ENCODE assay signal across 13 cellular contexts in genomic region chr4:70712604-70713452, GRCh38. TPM values are rescaled to one million over a fixed set of nuclear protein-coding genes. Genes with fewer than 3 reads are reported as not detected.
DNase-seq lines count a peak whose midpoint lies in the region; ATAC-seq and TF ChIP-seq lines count a peak whose summit lies in the region.
"Had no signal": no experiment of that assay in that cellular context is flagged by ENCODE, and none has a peak within 500 bp of the region (broad histone marks: within the 10 kb centered on the region; RNA-seq: fewer than 3 reads in every experiment).

No MANE protein-coding gene starts in this region.

- peak overlapping the region; percentile 22; the same call in 1 of the 2 replicates for H3K4me2 ChIP-seq in BLaER1
- H3K4me2 ChIP-seq in GM23338, result no peak overlapping the region
- no peak overlapping the region for H3K4me2 ChIP-seq in neural progenitor cell

- H3K4me1 Mint-ChIP-seq in GM23338 (peaks cover 32% of the 10 kb centered on the region; the same call in 2 of the 3 replicates), WTC11 (peaks cover 42% of the 10 kb centered on the region), memory B cell (peaks cover 47% of the 10 kb centered on the region), neural progenitor cell (peaks cover 33% of the 10 kb centered on the region)

- peaks cover 3% of the 10 kb centered on the region for H3K27me3 Mint-ChIP-seq in GM23338 (ENCODE audit: insufficient read depth, low read depth, poor library complexity)
- no peaks in the 10 kb centered on the region for H3K27me3 Mint-ChIP-seq in WTC11 (ENCODE audit: low read depth)
- H3K27me3 Mint-ChIP-seq in memory B cell, result no peaks in the 10 kb centered on the region
- H3K27me3 Mint-ChIP-seq in neural progenitor cell (ENCODE audit: insufficient read depth, low read depth), result peaks cover 2% of the 10 kb centered on the region
- H3K27me3 Mint-ChIP-seq: activated CD4-positive, alpha-beta memory T cell treated with anti-CD3 and anti-CD28 coated beads, Interleukin-2, amount 10 ng/mL, durations not matched to agents 7 days and 5 days had no signal

- H3K4me3 ChIP-seq in BLaER1 (no peak overlapping the region), GM23338 (no peak overlapping the region), uterus (no peak overlapping the region), neural progenitor cell (no peak overlapping the region)
- H3K4me3 ChIP-seq: stomach had no signal

- H3K4me1 ChIP-seq in BLaER1, result peaks cover 24% of the 10 kb centered on the region
- peaks cover 14% of the 10 kb centered on the region; the same call in 1 of the 2 replicates for H3K4me1 ChIP-seq in GM23338 (ENCODE audit: insufficient read depth)
- H3K4me1 ChIP-seq in uterus, result no peaks in the 10 kb centered on the region
- peaks cover 19% of the 10 kb centered on the region for H3K4me1 ChIP-seq in neural progenitor cell

- CTCF ChIA-PET in WTC11 (lab: Charles Lee), result interaction anchor here (0.6 to 2.5 kb wide), 2 partner anchors 17 to 23 kb away, joined by 3 to 9 read pairs; no protein-coding TSS in a partner anchor

- POLR2A ChIA-PET in WTC11 (lab: Charles Lee), result no interaction called here

- no peaks in the 10 kb centered on the region for H3K27me3 ChIP-seq in BLaER1
- no peaks in the 10 kb centered on the region for H3K27me3 ChIP-seq in GM23338 (ENCODE audit: insufficient read depth)
- H3K27me3 ChIP-seq in uterus, result no peaks in the 10 kb centered on the region
- H3K27me3 ChIP-seq in neural progenitor cell, result no peaks in the 10 kb centered on the region
- H3K27me3 ChIP-seq: stomach had no signal

- H3K36me3 ChIP-seq in BLaER1 (no peaks in the 10 kb centered on the region), GM23338 (ENCODE audit: insufficient read depth) (no peaks in the 10 kb centered on the region; the same call in 1 of the 2 replicates), uterus (no peaks in the 10 kb centered on the region), neural progenitor cell (no peaks in the 10 kb centered on the region)
- H3K36me3 ChIP-seq: stomach had no signal

- H3K36me3 Mint-ChIP-seq in GM23338 (ENCODE audit: low read depth), result no peaks in the 10 kb centered on the region
- H3K36me3 Mint-ChIP-seq in WTC11, result no peaks in the 10 kb centered on the region
- no peaks in the 10 kb centered on the region for H3K36me3 Mint-ChIP-seq in memory B cell
- peaks cover 9% of the 10 kb centered on the region for H3K36me3 Mint-ChIP-seq in neural progenitor cell

- H3K9me3 Mint-ChIP-seq in GM23338 (no peaks in the 10 kb centered on the region; the same call in 2 of the 3 replicates), WTC11 (no peaks in the 10 kb centered on the region), memory B cell (no peaks in the 10 kb centered on the region), neural progenitor cell (peaks cover 5% of the 10 kb centered on the region)
- H3K9me3 Mint-ChIP-seq: activated CD4-positive, alpha-beta memory T cell treated with anti-CD3 and anti-CD28 coated beads, Interleukin-2, amount 10 ng/mL, durations not matched to agents 7 days and 5 days had no signal

- no peak overlapping the region for H3K27ac Mint-ChIP-seq in GM23338
- peak overlapping the region; percentile 39 for H3K27ac Mint-ChIP-seq in WTC11
- H3K27ac Mint-ChIP-seq in memory B cell, result peak overlapping the region; percentile 83
- H3K27ac Mint-ChIP-seq in neural progenitor cell, result no peak overlapping the region
- H3K27ac Mint-ChIP-seq: activated CD4-positive, alpha-beta memory T cell treated with anti-CD3 and anti-CD28 coated beads, Interleukin-2, amount 10 ng/mL, durations not matched to agents 7 days and 5 days had no signal

- H3K27ac ChIP-seq in BLaER1, result no peak overlapping the region
- H3K27ac ChIP-seq in GM23338 (ENCODE audit: low read depth), result no peak overlapping the region
- H3K27ac ChIP-seq in uterus, result no peak overlapping the region
- H3K27ac ChIP-seq in neural progenitor cell, result no peak overlapping the region

- H3K79me2 ChIP-seq in GM23338 (replicated peaks; ENCODE audit: insufficient read depth) (peaks cover 40% of the 10 kb centered on the region), neural progenitor cell (ENCODE audit: low read depth) (peaks cover 93% of the 10 kb centered on the region)

- H3F3A ChIP-seq in GM23338 (replicated peaks; ENCODE audit: low read depth) (no peaks in the 10 kb centered on the region), neural progenitor cell (ENCODE audit: low read depth) (peaks cover 16% of the 10 kb centered on the region)

- H3K9me3 ChIP-seq in BLaER1 (no peaks in the 10 kb centered on the region), uterus (no peaks in the 10 kb centered on the region), neural progenitor cell (ENCODE audit: low read depth) (no peaks in the 10 kb centered on the region)
- H3K9me3 ChIP-seq: stomach had no signal

- peak; percentile 55; the same call in 1 of the 3 replicates for ATAC-seq in GM23338
- ATAC-seq in WTC11, result no peak; the same call in 1 of the 2 replicates
- no peak for ATAC-seq in memory B cell (ENCODE audit: low read depth)
- no peak for ATAC-seq in GM19324 (IDR thresholded peaks at IDR 0.05; ENCODE audit: low FRiP score, unreplicated experiment)
- no peak for ATAC-seq in GM18873 (IDR thresholded peaks at IDR 0.05; ENCODE audit: low FRiP score, unreplicated experiment)
- ATAC-seq: Right ventricle myocardium inferior had no signal

- H3K9ac ChIP-seq in BLaER1, result no peak overlapping the region
- no peak overlapping the region for H3K9ac ChIP-seq in neural progenitor cell

- H3K4me3 Mint-ChIP-seq in GM23338 (no peak overlapping the region), WTC11 (no peak overlapping the region), memory B cell (peak overlapping the region; percentile 8), neural progenitor cell (no peak overlapping the region)
- H3K4me3 Mint-ChIP-seq: activated CD4-positive, alpha-beta memory T cell treated with anti-CD3 and anti-CD28 coated beads, Interleukin-2, amount 10 ng/mL, durations not matched to agents 7 days and 5 days had no signal

- intact Hi-C loops in uterus (cut with DNase I; ENCODE audit: low total_unique reads), result no loop called here

- H2AFZ ChIP-seq in GM23338, result no peak overlapping the region
- no peak overlapping the region for H2AFZ ChIP-seq in neural progenitor cell (replicated peaks)

- H4K20me1 ChIP-seq in BLaER1 (no peaks in the 10 kb centered on the region; the same call in 1 of the 2 replicates), GM23338 (replicated peaks; ENCODE audit: insufficient read depth) (no peaks in the 10 kb centered on the region), neural progenitor cell (ENCODE audit: low read depth) (peaks cover 18% of the 10 kb centered on the region)

- no peaks in the 10 kb centered on the region for H3K9me2 ChIP-seq in GM23338 (ENCODE audit: insufficient read depth)

- TF ChIP-seq CTCF in GM23338 (conservative IDR thresholded peaks at IDR 0.05; ENCODE audit: low read depth in 2 of 2) (no peak), WTC11 (IDR thresholded peaks at IDR 0.05) (no peak), uterus (IDR thresholded peaks at IDR 0.05) (no peak), neural progenitor cell (IDR thresholded peaks at IDR 0.05) (no peak)

- DNase-seq in GM23338 (ENCODE audit: low spot score) (no peak), WTC11 (ENCODE audit: low spot score) (no peak), memory B cell (ENCODE audit: low spot score in 2 of 2) (no peak), uterus (no peak), neural progenitor cell (ENCODE audit: low spot score) (no peak)
- DNase-seq: activated CD4-positive, alpha-beta memory T cell treated with anti-CD3 and anti-CD28 coated beads, Interleukin-2, amount 10 ng/mL, durations not matched to agents 7 days and 5 days; NCI-H187; stomach had no signal

- TF ChIP-seq POLR2A in uterus (IDR thresholded peaks at IDR 0.05), result no peak

TF ChIP-seq in GM23338, 12 proteins besides CTCF, POLR2A, EP300 and RAD21 (continues in another document):
- TF ChIP-seq CREB1 (CRISPR knock-in tag; IDR thresholded peaks at IDR 0.05; ENCODE audit: low read depth) (no peak), ZNF331 (CRISPR knock-in tag; IDR thresholded peaks at IDR 0.05; ENCODE audit: low read depth) (no peak), EZH2phosphoT487 (IDR thresholded peaks at IDR 0.05; ENCODE audit: unreplicated experiment) (no peak)

TF ChIP-seq in WTC11, 78 proteins besides CTCF, POLR2A, EP300 and RAD21 (continues in another document):
- TF ChIP-seq OVOL2 (CRISPR knock-in tag; IDR thresholded peaks at IDR 0.05; ENCODE audit: borderline replicate concordance), result no peak
- TF ChIP-seq, protein P1, sequence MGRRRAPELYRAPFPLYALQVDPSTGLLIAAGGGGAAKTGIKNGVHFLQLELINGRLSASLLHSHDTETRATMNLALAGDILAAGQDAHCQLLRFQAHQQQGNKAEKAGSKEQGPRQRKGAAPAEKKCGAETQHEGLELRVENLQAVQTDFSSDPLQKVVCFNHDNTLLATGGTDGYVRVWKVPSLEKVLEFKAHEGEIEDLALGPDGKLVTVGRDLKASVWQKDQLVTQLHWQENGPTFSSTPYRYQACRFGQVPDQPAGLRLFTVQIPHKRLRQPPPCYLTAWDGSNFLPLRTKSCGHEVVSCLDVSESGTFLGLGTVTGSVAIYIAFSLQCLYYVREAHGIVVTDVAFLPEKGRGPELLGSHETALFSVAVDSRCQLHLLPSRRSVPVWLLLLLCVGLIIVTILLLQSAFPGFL (CRISPR knock-in tag; IDR thresholded peaks at IDR 0.05; ENCODE audit: borderline replicate concordance), result no peak

RNA-seq across cellular contexts. Expression of gene RUFY3, which starts 8.9 kb away (rescaled TPM):
- 26.6 and 29.2 TPM in 2 replicates for total RNA-seq in GM23338 (2014; rRNA removed; shearing (Covaris generic))
- polyA plus RNA-seq in GM23338 (2016; fragmentation: Nextera tagmentation; extraction: Ambion mirVana), result 13.7 and 18.3 TPM in 2 replicates
- 49.0 to 52.3 TPM (median 51.4 TPM) in 3 replicates for total RNA-seq in WTC11 (2021)
- total RNA-seq in uterus, result 100 to 1,000 TPM in 2 of 4 donors, 10 to 100 TPM in 2; 25.4 to 137 (median 75.9) TPM
- total RNA-seq in neural progenitor cell (ENCODE audit: low replicate concordance), result 63.2 and 80.9 TPM in 2 replicates

RNA-seq across cellular contexts. Expression of gene UTP3, which starts 24.5 kb away (rescaled TPM):
- total RNA-seq in GM23338 (2014; rRNA removed; shearing (Covaris generic)), result 29.9 and 36.9 TPM in 2 replicates
- polyA plus RNA-seq in GM23338 (2016; fragmentation: Nextera tagmentation; extraction: Ambion mirVana), result 44.3 and 45.3 TPM in 2 replicates
- 39.1 to 45.5 TPM (median 39.5 TPM) in 3 replicates for total RNA-seq in WTC11 (2021)
- total RNA-seq in uterus, result 10 to 100 TPM in 2 of 4 donors, 1 to 10 TPM in 2; 6.7 to 28.9 (median 17.1) TPM
- 19.1 and 19.8 TPM in 2 replicates for total RNA-seq in neural progenitor cell (ENCODE audit: low replicate concordance)

RNA-seq across cellular contexts. Expression of gene JCHAIN, which starts 46.5 kb away (rescaled TPM):
- not detected in 2 replicates for total RNA-seq in GM23338 (2014; rRNA removed; shearing (Covaris generic))
- polyA plus RNA-seq in GM23338 (2016; fragmentation: Nextera tagmentation; extraction: Ambion mirVana), result 0.23 and 0.52 TPM in 2 replicates
- 0.32 to 0.71 TPM (median 0.68 TPM) in 3 replicates for total RNA-seq in WTC11 (2021)
- total RNA-seq in uterus, result 10 to 100 TPM in 1 of 4 donors, 1 to 10 TPM in 3; 4.9 to 12.7 (median 6.2) TPM
- total RNA-seq in neural progenitor cell (ENCODE audit: low replicate concordance), result 0.09 TPM in 1 of 2 replicates, not detected in the other
- total RNA-seq: astrocyte had no signal

Comparison
In these comparisons a context has a peak if more than half of its experiments do, and no peak if none do; other contexts are left out.
1. H3K27ac Mint-ChIP-seq: peak in WTC11 (single experiment) and memory B cell (single experiment); none in GM23338 (single experiment) and neural progenitor cell (single experiment).